ENCODE assay signal across 1 cellular context in genomic region chr11:451738-452137, GRCh38.
TF ChIP-seq lines count a peak whose summit lies in the region.

No MANE protein-coding gene starts in this region.

TF ChIP-seq in GM12878, 131 proteins besides CTCF, POLR2A, EP300 and RAD21:
- no peak for TF ChIP-seq RFX5 (IDR thresholded peaks at IDR 0.05; ENCODE audit: low read depth, low read length)
